9 cellular contexts compared by ENCODE assay signal in genomic region chr2:75464348-75464946, GRCh38.
A peak's percentile ranks its signal among the peaks of the same experiment; 100 is the strongest.
DNase-seq lines count a peak whose midpoint lies in the region; ATAC-seq, FAIRE-seq and TF ChIP-seq lines count a peak whose summit lies in the region.
"Had no signal": no experiment of that assay in that cellular context is flagged by ENCODE, and none has a peak within 500 bp of the region (broad histone marks: within the 10 kb centered on the region; RNA-seq: fewer than 3 reads in every experiment).

No MANE protein-coding gene starts in this region.

- FAIRE-seq in GM18507 (lab: Jason Lieb, UNC) = peak; percentile 67
- no peak for FAIRE-seq in pancreas (lab: Jason Lieb, UNC)

- no peaks in the 10 kb centered on the region for H3K4me1 ChIP-seq in pancreas

- ATAC-seq in pancreas (peak; percentile 76 to 93 (median 92)), HG03097 (IDR thresholded peaks at IDR 0.05; ENCODE audit: low FRiP score, unreplicated experiment) (no peak)

- DNase-seq in GM18507 (ENCODE audit: extremely low spot score, insufficient read length, low read depth) (no peak), Kasumi-1 (lab: John Stamatoyannopoulos, UW) (peak; percentile 2 to 28), coronary artery (ENCODE audit: low spot score) (no peak), pancreas (peak in 1 of 6 donors; percentile 24), NCI-H2029 treated with DMSO at 0.1 percent for 48 hours (lab: John Stamatoyannopoulos, UW) (no peak)
- no peak for DNase-seq in activated CD8-positive, alpha-beta memory T cell treated with anti-CD3 and anti-CD28 coated beads for 24 hours
- no peak for DNase-seq in activated CD4-positive, alpha-beta T cell treated with anti-CD3 and anti-CD28 coated beads, Interleukin-2, amount 50 U/mL, for 4 hours

- no peaks in the 10 kb centered on the region for H3K36me3 ChIP-seq in pancreas

- H3K4me3 ChIP-seq in coronary artery (no peak overlapping the region), pancreas (no peak overlapping the region)
- H3K4me3 ChIP-seq: skin epidermis had no signal

- intact Hi-C loops in pancreas (cut with DNase I) = no loop called here

- WGBS in pancreas, 2 donors = 18 to 22% methylated on average over 4 of the region's 4 CpGs

- TF ChIP-seq CTCF in coronary artery (IDR thresholded peaks at IDR 0.05) (peak; percentile 15), pancreas (IDR thresholded peaks at IDR 0.05) (peak; percentile 44 to 71 (median 58))

- no peaks in the 10 kb centered on the region for H3K27me3 ChIP-seq in pancreas

- H3K9me3 ChIP-seq in pancreas = no peaks in the 10 kb centered on the region

- H3K27ac ChIP-seq in coronary artery (no peak overlapping the region), pancreas (no peak overlapping the region)
- H3K27ac ChIP-seq: skin epidermis had no signal

Comparison
In these comparisons a context has a peak if more than half of its experiments do, and no peak if none do; other contexts are left out.
1. DNase-seq: peak in Kasumi-1 (2 of 2); none in GM18507 (single experiment), coronary artery (single experiment), NCI-H2029 treated with DMSO at 0.1 percent for 48 hours (single experiment), activated CD8-positive, alpha-beta memory T cell treated with anti-CD3 and anti-CD28 coated beads for 24 hours (single experiment) and activated CD4-positive, alpha-beta T cell treated with anti-CD3 and anti-CD28 coated beads, Interleukin-2, amount 50 U/mL, for 4 hours (0 of 2).